ENCODE assay signal across 1 cellular context in genomic region chr1:10737651-10738050, GRCh38.
TF ChIP-seq lines count a peak whose summit lies in the region.

No MANE protein-coding gene starts in this region.

TF ChIP-seq in H1, 55 proteins besides CTCF, POLR2A, EP300 and RAD21 (continued from another document):
- TF ChIP-seq ATF3 (IDR thresholded peaks at IDR 0.05; ENCODE audit: insufficient read depth, low read depth, low read length), result no peak
- TF ChIP-seq GABPA (IDR thresholded peaks at IDR 0.05; ENCODE audit: borderline replicate concordance, insufficient read depth, low read length), result no peak
- TF ChIP-seq CBX5 (IDR thresholded peaks at IDR 0.05; ENCODE audit: low read depth, low read length), result no peak
- TF ChIP-seq ASH2L (IDR thresholded peaks at IDR 0.05; ENCODE audit: low read length), result no peak
- TF ChIP-seq RBBP5 (IDR thresholded peaks at IDR 0.05; ENCODE audit: borderline replicate concordance, low read depth, low read length), result no peak
- TF ChIP-seq TEAD4 (IDR thresholded peaks at IDR 0.05; ENCODE audit: low read depth, low read length), result no peak
- TF ChIP-seq GTF2F1 (IDR thresholded peaks at IDR 0.05; ENCODE audit: borderline replicate concordance, low read depth, low read length), result no peak
- TF ChIP-seq USF2 (IDR thresholded peaks at IDR 0.05; ENCODE audit: low read length), result no peak
- TF ChIP-seq HDAC2 (IDR thresholded peaks at IDR 0.05; ENCODE audit: borderline replicate concordance in 1 of 2, low read depth in 2 of 2, low read length in 2 of 2), result no peak
- TF ChIP-seq HDAC6 (IDR thresholded peaks at IDR 0.05; ENCODE audit: low read depth, low read length), result no peak
- no peak for TF ChIP-seq TAF1 (IDR thresholded peaks at IDR 0.05; ENCODE audit: low read depth, low read length)
- no peak for TF ChIP-seq CEBPB (IDR thresholded peaks at IDR 0.05; ENCODE audit: low read depth, low read length)
- TF ChIP-seq KDM1A (IDR thresholded peaks at IDR 0.05; ENCODE audit: borderline replicate concordance, low read length), result no peak
- no peak for TF ChIP-seq EGR1 (IDR thresholded peaks at IDR 0.05; ENCODE audit: borderline replicate concordance, low read depth, low read length)
- TF ChIP-seq MAX (IDR thresholded peaks at IDR 0.05), result no peak
- no peak for TF ChIP-seq BCL11A (IDR thresholded peaks at IDR 0.05; ENCODE audit: low read depth in 2 of 2, low read length in 2 of 2)
